9 cellular contexts compared by ENCODE assay signal in genomic region chr6:75418233-75418632, GRCh38.
DNase-seq lines count a peak whose midpoint lies in the region; ATAC-seq, FAIRE-seq and TF ChIP-seq lines count a peak whose summit lies in the region.
"Had no signal": no experiment of that assay in that cellular context is flagged by ENCODE, and none has a peak within 500 bp of the region (broad histone marks: within the 10 kb centered on the region; RNA-seq: fewer than 3 reads in every experiment).

No MANE protein-coding gene starts in this region.

- no peaks in the 10 kb centered on the region for H3K27me3 ChIP-seq in psoas muscle (ENCODE audit: insufficient read depth in 3 of 3, low read length in 2 of 3)

- intact Hi-C loops in psoas muscle (cut with DNase I): no loop called here

- H3K27ac ChIP-seq in psoas muscle: peak overlapping the region; percentile 69

- H3K4me1 ChIP-seq in psoas muscle: peaks cover 95% of the 10 kb centered on the region

- TF ChIP-seq POLR2A in H54 (IDR thresholded peaks at IDR 0.05; ENCODE audit: low read depth, low read length): no peak

- H3K9me3 ChIP-seq in psoas muscle: no peaks in the 10 kb centered on the region

- no peak for TF ChIP-seq CTCF in psoas muscle (IDR thresholded peaks at IDR 0.05)

- H3K36me3 ChIP-seq in psoas muscle (ENCODE audit: insufficient read depth in 1 of 2, low read depth in 1 of 2): peaks cover 0 to 10% of the 10 kb centered on the region in 2 donors

- DNase-seq in RCC 7860 (ENCODE audit: low spot score) (peak; percentile 78), psoas muscle (no peak), NCI-H446 (lab: John Stamatoyannopoulos, UW) (no peak), anterior cingulate cortex (lab: John Stamatoyannopoulos, UW) (no peak), H54 (ENCODE audit: insufficient read length, low spot score) (no peak)
- DNase-seq: activated CD4-positive, alpha-beta T cell treated with anti-CD3 and anti-CD28 coated beads, Interleukin-2, amount 50 U/mL, for 1 hour; left colon had no signal

- H3K4me3 ChIP-seq in psoas muscle: no peak overlapping the region

- ATAC-seq in GM19043 (IDR thresholded peaks at IDR 0.05; ENCODE audit: low read depth, unreplicated experiment): peak; percentile 85
- peak; percentile 95 for ATAC-seq in HG02981 (IDR thresholded peaks at IDR 0.05; ENCODE audit: unreplicated experiment)
- ATAC-seq in psoas muscle: no peak
- ATAC-seq: left colon had no signal

- FAIRE-seq in RCC 7860 (lab: Jason Lieb, UNC) (peak; percentile 96), H54 (lab: Jason Lieb, UNC) (no peak)

Comparison
In these comparisons a context has a peak if more than half of its experiments do, and no peak if none do; other contexts are left out.
1. ATAC-seq: peak in GM19043 (single experiment) and HG02981 (single experiment); none in psoas muscle (0 of 4).